Comparison of ENCODE assay signal across 25 cellular contexts in the genomic region with DNA sequence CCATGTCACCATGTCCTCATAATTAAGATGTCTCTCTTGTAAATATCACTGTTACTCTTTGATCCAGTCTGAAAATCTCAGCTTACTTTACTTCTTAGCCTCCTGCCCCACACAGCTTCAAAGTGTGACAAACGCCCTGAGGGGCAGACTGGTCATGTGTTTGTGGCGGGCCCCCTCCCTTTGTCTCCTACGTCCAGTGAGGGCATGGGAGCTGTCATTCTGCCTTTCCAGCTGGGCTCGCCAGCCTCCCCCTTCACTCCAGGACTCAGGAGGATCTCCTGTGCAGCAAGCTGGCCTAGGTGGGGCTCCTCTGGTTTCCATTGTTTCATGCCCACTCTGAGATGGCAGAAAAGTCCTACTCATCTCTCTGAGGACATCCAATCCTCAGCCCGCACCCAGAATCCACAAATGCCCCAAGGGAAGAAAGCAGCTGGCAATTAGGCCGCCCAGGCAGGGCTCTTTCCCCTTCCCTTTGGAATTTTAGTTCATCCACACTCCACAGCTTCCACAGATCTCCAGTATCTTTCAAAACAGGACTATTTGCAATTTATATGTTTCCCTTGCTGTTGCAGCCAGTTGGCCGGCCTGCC.
A peak's percentile ranks its signal among the peaks of the same experiment; 100 is the strongest.
DNase-seq lines count a peak whose midpoint lies in the region; TF ChIP-seq lines count a peak whose summit lies in the region.
"Had no signal": no experiment of that assay in that cellular context is flagged by ENCODE, and none has a peak within 500 bp of the region (broad histone marks: within the 10 kb centered on the region; RNA-seq: fewer than 3 reads in every experiment).

No MANE protein-coding gene starts in this region.

- H3K4me3 ChIP-seq in left ventricle myocardium inferior (no peak overlapping the region), mesendoderm (ENCODE audit: low read length) (no peak overlapping the region), stomach (no peak overlapping the region)
- H3K4me3 ChIP-seq: BLaER1 treated with 17β-estradiol and CSF1 and Interleukin-3, amounts not matched to agents 10 nM and 100 nM; GM23248; PC-9; SJCRH30 had no signal

- no peak overlapping the region for H2AK5ac ChIP-seq in mesendoderm (ENCODE audit: low read length)

- no peak overlapping the region for H3K4ac ChIP-seq in mesendoderm (ENCODE audit: low read depth, low read length)

- TF ChIP-seq CTCF in left ventricle myocardium inferior (IDR thresholded peaks at IDR 0.05; ENCODE audit: borderline replicate concordance) (no peak), stomach (IDR thresholded peaks at IDR 0.05) (no peak)

- no peak overlapping the region for H4K5ac ChIP-seq in mesendoderm (ENCODE audit: low read length)

- no peak overlapping the region for H3K56ac ChIP-seq in mesendoderm (ENCODE audit: low read length)

- no peaks in the 10 kb centered on the region for H3K4me1 ChIP-seq in left ventricle myocardium inferior
- H3K4me1 ChIP-seq in mesendoderm (ENCODE audit: control insufficient read depth, low read depth, low read length), result no peaks in the 10 kb centered on the region
- peaks cover 0 to 4% (median 0%) of the 10 kb centered on the region in 4 donors for H3K4me1 ChIP-seq in stomach
- H3K4me1 ChIP-seq: BLaER1 treated with 17β-estradiol and CSF1 and Interleukin-3, amounts not matched to agents 10 nM and 100 nM; SJCRH30 had no signal

- no peaks in the 10 kb centered on the region for H3K9me3 Mint-ChIP-seq in activated T-helper 2 cell treated with anti-CD3 and anti-CD28 coated beads, Interferon-gamma antibody, Interleukin-2, Interleukin-4, amounts not matched to agents 10 μg/mL and 5 μg/mL and 100 μg/mL, durations not matched to agents 14 hours and 24 hours and 36 hours

- no peak overlapping the region for H2BK120ac ChIP-seq in mesendoderm (ENCODE audit: low read depth, low read length)

- peak; percentile 26 for DNase-seq in cardiac septum (ENCODE audit: low spot score)
- no peak for DNase-seq in left ventricle myocardium inferior
- peak; percentile 54 for DNase-seq in ecto neural progenitor cell (ENCODE audit: low spot score)
- DNase-seq in mesendoderm, result peak; percentile 31
- DNase-seq in stomach, result peak; percentile 16
- no peak for DNase-seq in erythroblast (lab: John Stamatoyannopoulos, UW)
- no peak for DNase-seq in activated T-helper 2 cell treated with anti-CD3 and anti-CD28 coated beads, Interferon-gamma antibody, Interleukin-2, Interleukin-4, amounts not matched to agents 10 μg/mL and 5 μg/mL and 100 μg/mL, durations not matched to agents 14 hours and 24 hours and 36 hours (ENCODE audit: low spot score)
- DNase-seq in NCI-H2171 treated with DMSO at 0.1 percent for 48 hours (lab: John Stamatoyannopoulos, UW), result no peak
- DNase-seq: AML-193; CD4-positive, alpha-beta T cell; COR-L47; DMS53; GM23248; HCEC 1CT; MM.1S; NCI-H1694; NCI-H2029 treated with DMSO at 0.1 percent for 48 hours; NCI-H2227 treated with DMSO at 0.1 percent for 48 hours; NCI-H526 treated with DMSO at 0.1 percent for 48 hours; PC-9 had no signal

- no peak for TF ChIP-seq POLR2A in stomach (IDR thresholded peaks at IDR 0.05)
- no peak for TF ChIP-seq POLR2A in erythroblast (IDR thresholded peaks at IDR 0.05; ENCODE audit: low read length)

- TF ChIP-seq EP300 in stomach (IDR thresholded peaks at IDR 0.05), result no peak

- peaks cover 8% of the 10 kb centered on the region for H3K9me3 ChIP-seq in left ventricle myocardium inferior (replicated peaks)
- peaks cover 0 to 12% (median 0%) of the 10 kb centered on the region in 4 donors for H3K9me3 ChIP-seq in stomach
- H3K9me3 ChIP-seq: SJCRH30 had no signal

- no peak overlapping the region for H2BK15ac ChIP-seq in mesendoderm (replicated peaks; ENCODE audit: low read depth)

- H3K36me3 ChIP-seq in left ventricle myocardium inferior (no peaks in the 10 kb centered on the region), mesendoderm (ENCODE audit: control insufficient read depth, insufficient read depth, low read length) (no peaks in the 10 kb centered on the region), stomach (no peaks in the 10 kb centered on the region)
- H3K36me3 ChIP-seq: SJCRH30 had no signal

- no peaks in the 10 kb centered on the region for H3K4me1 Mint-ChIP-seq in activated T-helper 2 cell treated with anti-CD3 and anti-CD28 coated beads, Interferon-gamma antibody, Interleukin-2, Interleukin-4, amounts not matched to agents 10 μg/mL and 5 μg/mL and 100 μg/mL, durations not matched to agents 14 hours and 24 hours and 36 hours (ENCODE audit: low read depth)
- H3K4me1 Mint-ChIP-seq: IgD-negative memory B cell had no signal

- H4K8ac ChIP-seq in mesendoderm (ENCODE audit: low read depth, low read length), result no peak overlapping the region

- peaks cover 2% of the 10 kb centered on the region for H3K27me3 Mint-ChIP-seq in activated T-helper 2 cell treated with anti-CD3 and anti-CD28 coated beads, Interferon-gamma antibody, Interleukin-2, Interleukin-4, amounts not matched to agents 10 μg/mL and 5 μg/mL and 100 μg/mL, durations not matched to agents 14 hours and 24 hours and 36 hours (ENCODE audit: low read depth)

- no peak overlapping the region for H3K27ac ChIP-seq in left ventricle myocardium inferior (replicated peaks)
- H3K27ac ChIP-seq in mesendoderm (ENCODE audit: low read depth, low read length), result no peak overlapping the region
- H3K27ac ChIP-seq in stomach, result no peak overlapping the region
- H3K27ac ChIP-seq: BLaER1 treated with 17β-estradiol and CSF1 and Interleukin-3, amounts not matched to agents 10 nM and 100 nM; GM23248; HL-60; KMS-11; PC-9; SJCRH30 had no signal

- H3K79me1 ChIP-seq in mesendoderm (ENCODE audit: low read length), result no peaks in the 10 kb centered on the region

- H3K79me2 ChIP-seq in mesendoderm (ENCODE audit: control insufficient read depth, insufficient read depth, low read length), result no peaks in the 10 kb centered on the region

- peaks cover 55% of the 10 kb centered on the region for H3K27me3 ChIP-seq in left ventricle myocardium inferior (ENCODE audit: low read depth)
- H3K27me3 ChIP-seq in mesendoderm (ENCODE audit: insufficient read depth, low read length, poor library complexity), result no peaks in the 10 kb centered on the region
- peaks cover 0 to 19% (median 0%) of the 10 kb centered on the region in 3 donors for H3K27me3 ChIP-seq in stomach
- H3K27me3 ChIP-seq: BLaER1 treated with 17β-estradiol and CSF1 and Interleukin-3, amounts not matched to agents 10 nM and 100 nM had no signal

- H2BK5ac ChIP-seq in mesendoderm (ENCODE audit: low read length), result no peak overlapping the region

- H3K27ac Mint-ChIP-seq in activated T-helper 2 cell treated with anti-CD3 and anti-CD28 coated beads, Interferon-gamma antibody, Interleukin-2, Interleukin-4, amounts not matched to agents 10 μg/mL and 5 μg/mL and 100 μg/mL, durations not matched to agents 14 hours and 24 hours and 36 hours, result no peak overlapping the region
- H3K27ac Mint-ChIP-seq: CD4-positive, alpha-beta T cell; IgD-negative memory B cell had no signal

- H3K18ac ChIP-seq in mesendoderm (ENCODE audit: low read length), result no peak overlapping the region

- no peak overlapping the region for H3K23ac ChIP-seq in mesendoderm (ENCODE audit: low read length)

- H3K9ac ChIP-seq in mesendoderm (ENCODE audit: low read length), result no peak overlapping the region
- H3K9ac ChIP-seq: BLaER1 treated with 17β-estradiol and CSF1 and Interleukin-3, amounts not matched to agents 10 nM and 100 nM; GM23248; KMS-11 had no signal

- peaks cover 22% of the 10 kb centered on the region for H3K36me3 Mint-ChIP-seq in activated T-helper 2 cell treated with anti-CD3 and anti-CD28 coated beads, Interferon-gamma antibody, Interleukin-2, Interleukin-4, amounts not matched to agents 10 μg/mL and 5 μg/mL and 100 μg/mL, durations not matched to agents 14 hours and 24 hours and 36 hours (ENCODE audit: low read depth)

- no peak overlapping the region for H3K4me3 Mint-ChIP-seq in activated T-helper 2 cell treated with anti-CD3 and anti-CD28 coated beads, Interferon-gamma antibody, Interleukin-2, Interleukin-4, amounts not matched to agents 10 μg/mL and 5 μg/mL and 100 μg/mL, durations not matched to agents 14 hours and 24 hours and 36 hours (ENCODE audit: low read depth)
- H3K4me3 Mint-ChIP-seq: CD4-positive, alpha-beta T cell; IgD-negative memory B cell had no signal

- WGBS in mesendoderm (ENCODE audit: extremely low coverage, insufficient coverage, low lambda C conversion rate), result no CpG with 5 or more reads among the region's 7 CpGs
- WGBS in stomach, 5 donors, result 58 to 75% (median 71%) methylated on average over 7 of the region's 7 CpGs

- intact Hi-C loops in cardiac septum (cut with DNase I), result no loop called here
- intact Hi-C loops in left ventricle myocardium inferior (cut with micrococcal nuclease), result no loop called here
- intact Hi-C loops in stomach (cut with DNase I; ENCODE audit: low total_unique reads), result no loop called here
- intact Hi-C loops in activated T-helper 2 cell treated with anti-CD3 and anti-CD28 coated beads, Interferon-gamma antibody, Interleukin-2, Interleukin-4, amounts not matched to agents 10 μg/mL and 5 μg/mL and 100 μg/mL, durations not matched to agents 14 hours and 24 hours and 36 hours (cut with micrococcal nuclease), result no loop called here

- H3K4me2 ChIP-seq in mesendoderm (ENCODE audit: low read length), result no peak overlapping the region
- H3K4me2 ChIP-seq: BLaER1 treated with 17β-estradiol and CSF1 and Interleukin-3, amounts not matched to agents 10 nM and 100 nM; KMS-11; PC-9 had no signal

Comparison
In these comparisons a context has a peak if more than half of its experiments do, and no peak if none do; other contexts are left out.
1. DNase-seq: peak in cardiac septum (single experiment), ecto neural progenitor cell (single experiment), mesendoderm (single experiment) and stomach (single experiment); none in left ventricle myocardium inferior (single experiment), erythroblast (0 of 2), activated T-helper 2 cell treated with anti-CD3 and anti-CD28 coated beads, Interferon-gamma antibody, Interleukin-2, Interleukin-4, amounts not matched to agents 10 μg/mL and 5 μg/mL and 100 μg/mL, durations not matched to agents 14 hours and 24 hours and 36 hours (single experiment) and NCI-H2171 treated with DMSO at 0.1 percent for 48 hours (single experiment).